ENCODE assay signal across 8 cellular contexts in genomic region chr13:20703785-20704458, GRCh38. TPM values are rescaled to one million over a fixed set of nuclear protein-coding genes. Genes with fewer than 3 reads are reported as not detected.
A peak's percentile ranks its signal among the peaks of the same experiment; 100 is the strongest.
DNase-seq lines count a peak whose midpoint lies in the region; ATAC-seq and TF ChIP-seq lines count a peak whose summit lies in the region.

No MANE protein-coding gene starts in this region.

- WGBS in urinary bladder, result under 1% methylated on average over 95 of the region's 96 CpGs

- no peaks in the 10 kb centered on the region for H3K27me3 ChIP-seq in SJSA1 (replicated peaks)

- H3K36me3 Mint-ChIP-seq in progenitor cell of endocrine pancreas (ENCODE audit: insufficient read depth), result peaks cover 5% of the 10 kb centered on the region

- H3K27me3 Mint-ChIP-seq in progenitor cell of endocrine pancreas, result peaks cover 11% of the 10 kb centered on the region

- H3K27ac Mint-ChIP-seq in progenitor cell of endocrine pancreas, result no peak overlapping the region

- H3K4me3 ChIP-seq in SJSA1 (peak overlapping the region; percentile 70), urinary bladder (ENCODE audit: low read depth, low read length) (peak overlapping the region; percentile 85)

- intact Hi-C loops in Right ventricle myocardium superior (cut with DNase I), result no loop called here

- TF ChIP-seq CTCF in progenitor cell of endocrine pancreas (IDR thresholded peaks at IDR 0.05; ENCODE audit: unreplicated experiment), result peak; percentile 73

- peaks cover 44% of the 10 kb centered on the region for H3K4me1 ChIP-seq in SJSA1 (replicated peaks)
- H3K4me1 ChIP-seq in urinary bladder (ENCODE audit: insufficient read depth), result no peaks in the 10 kb centered on the region

- H3K4me3 Mint-ChIP-seq in progenitor cell of endocrine pancreas (ENCODE audit: low read depth), result no peak overlapping the region

- H3K9me3 ChIP-seq in SJSA1 (replicated peaks), result no peaks in the 10 kb centered on the region

- no peaks in the 10 kb centered on the region for H3K36me3 ChIP-seq in SJSA1
- H3K36me3 ChIP-seq in urinary bladder (ENCODE audit: insufficient read depth), result no peaks in the 10 kb centered on the region

- peaks cover 11% of the 10 kb centered on the region for H3K4me1 Mint-ChIP-seq in progenitor cell of endocrine pancreas (ENCODE audit: low read depth)

- DNase-seq in GDM1 (lab: John Stamatoyannopoulos, UW) (peak; percentile 73), HuH-7 (ENCODE audit: low spot score) (peak; percentile 87), SJSA1 (ENCODE audit: low read depth in 1 of 2, low spot score in 2 of 2) (peak; percentile 29 to 72), Right ventricle myocardium superior (peak; percentile 86), progenitor cell of endocrine pancreas (ENCODE audit: low spot score, unreplicated experiment) (peak; percentile 89)
- peak; percentile 79 for DNase-seq in activated naive CD4-positive, alpha-beta T cell treated with Interleukin-2 at 50 U/mL for 16 hours

- no peaks in the 10 kb centered on the region for H3K9me3 Mint-ChIP-seq in progenitor cell of endocrine pancreas (ENCODE audit: low read depth)

- H3K27ac ChIP-seq in SJSA1 (no peak overlapping the region), urinary bladder (ENCODE audit: low read depth) (peak overlapping the region; percentile 26)

- peak; percentile 75 for ATAC-seq in GM21528 (IDR thresholded peaks at IDR 0.05; ENCODE audit: low FRiP score, unreplicated experiment)
- peak; percentile 90 for ATAC-seq in Right ventricle myocardium superior (ENCODE audit: poor library complexity)

RNA-seq across cellular contexts. Expression of gene IL17D, which starts 0.4 kb away (rescaled TPM):
- 2.5 and 4.3 TPM in 2 replicates for total RNA-seq in SJSA1 (2014; rRNA removed; shearing (Covaris generic))
- 0.54 TPM for total RNA-seq in Right ventricle myocardium superior
- total RNA-seq in progenitor cell of endocrine pancreas, result 6.3 and 6.4 TPM in 2 replicates
- total RNA-seq in urinary bladder, result 6.8 TPM
- 2.4 TPM for polyA plus RNA-seq in urinary bladder
